Comparison of ENCODE assay signal across 11 cellular contexts in the genomic region with DNA sequence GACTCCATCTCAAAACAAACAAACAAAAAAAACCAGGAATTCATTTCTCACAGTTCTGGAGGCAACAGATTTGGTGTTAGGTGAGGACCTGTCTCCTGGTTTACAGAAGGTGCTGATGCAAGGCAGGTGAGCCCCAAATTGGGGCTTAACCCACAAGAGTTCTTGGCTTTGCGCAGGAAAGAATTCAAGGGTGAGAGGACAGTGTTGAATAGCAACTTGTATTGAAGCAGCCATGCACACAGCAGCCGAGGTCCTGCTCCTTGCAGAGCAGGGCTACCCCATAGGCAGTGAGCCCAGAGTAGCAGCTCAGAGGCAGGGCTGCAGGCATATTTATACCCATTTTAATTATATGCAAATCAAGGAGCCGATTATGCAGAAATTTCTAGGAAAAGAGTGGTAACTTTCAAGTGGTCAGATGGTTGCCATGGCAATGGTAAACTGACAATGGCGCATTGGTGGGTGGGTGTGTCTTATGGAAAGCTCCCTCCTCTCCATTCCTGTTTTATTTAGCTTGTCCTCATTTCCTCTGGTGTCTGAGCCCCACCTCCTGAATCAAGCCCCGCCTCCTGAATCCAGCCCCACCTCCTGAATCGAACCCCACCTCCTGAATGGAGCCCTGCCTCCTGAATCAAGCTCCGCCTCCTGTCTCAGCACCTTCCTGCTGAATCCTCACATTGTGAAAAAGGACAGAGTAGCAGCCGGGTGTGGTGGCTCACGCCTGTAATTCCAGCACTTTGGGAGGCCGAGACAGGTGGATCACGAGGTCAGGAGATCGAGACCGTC. TPM values are rescaled to one million over a fixed set of nuclear protein-coding genes. Genes with fewer than 3 reads are reported as not detected.
A peak's percentile ranks its signal among the peaks of the same experiment; 100 is the strongest.
DNase-seq lines count a peak whose midpoint lies in the region; ATAC-seq lines count a peak whose summit lies in the region.
"Had no signal": no experiment of that assay in that cellular context is flagged by ENCODE, and none has a peak within 500 bp of the region (broad histone marks: within the 10 kb centered on the region; RNA-seq: fewer than 3 reads in every experiment).

No MANE protein-coding gene starts in this region.

- H3K9ac ChIP-seq in SK-N-MC (ENCODE audit: insufficient read length), result no peak overlapping the region

- H3K4me3 ChIP-seq in SK-N-MC, result no peak overlapping the region
- H3K4me3 ChIP-seq: thoracic aorta had no signal

- no peak for ATAC-seq in HG03095 (IDR thresholded peaks at IDR 0.05; ENCODE audit: unreplicated experiment)

- H3K27ac ChIP-seq in SK-N-MC, result no peak overlapping the region
- H3K27ac ChIP-seq: brain microvascular endothelial cell, thoracic aorta had no signal

- in situ Hi-C loops in Caki2 (cut with HindIII; ENCODE audit: low pct_unique_long_range_greater_than_20kb, low sequenced_read_pairs), result no loop called here

- DNase-seq in Caki2 (ENCODE audit: low read depth), result peak; percentile 23
- DNase-seq in H4 (ENCODE audit: low spot score), result peak; percentile 26
- peak; percentile 50 for DNase-seq in SK-N-MC (ENCODE audit: low read depth, low spot score)
- peak; percentile 63 for DNase-seq in iPS-NIHi7 (ENCODE audit: extremely low spot score)
- DNase-seq in GOT3 (lab: John Stamatoyannopoulos, UW), result no peak
- no peak for DNase-seq in NCI-H446 treated with DMSO at 0.1 percent for 48 hours (lab: John Stamatoyannopoulos, UW)
- no peak for DNase-seq in SKM-1 (lab: John Stamatoyannopoulos, UW; ENCODE audit: unreplicated experiment)
- DNase-seq: brain microvascular endothelial cell had no signal

- no peaks in the 10 kb centered on the region for H3K36me3 ChIP-seq in SK-N-MC (ENCODE audit: insufficient read depth, low read length)
- H3K36me3 ChIP-seq: brain microvascular endothelial cell, thoracic aorta had no signal

- peaks cover 2% of the 10 kb centered on the region; the same call in 1 of the 2 replicates for H3K9me3 ChIP-seq in SK-N-MC (ENCODE audit: low read depth, low read length)
- H3K9me3 ChIP-seq: thoracic aorta had no signal

RNA-seq across cellular contexts. Expression of a gene that starts 34.5 kb away (rescaled TPM):
- 21.3 and 30.8 TPM in 2 replicates for total RNA-seq in Caki2 (2014; rRNA removed; shearing (Covaris generic); ENCODE audit: low replicate concordance)
- total RNA-seq in H4 (2014; rRNA removed; shearing (Covaris generic)), result 26.8 and 32.1 TPM in 2 replicates
- total RNA-seq: activated T-helper 1 cell treated with anti-CD3 and anti-CD28 coated beads, Interleukin-12 subunit alpha, Interleukin-12 subunit beta, Interleukin-2, Interleukin-4 antibody, amounts not matched to agents 30 ng/mL and 10 ng/mL and 1 ng/mL, durations not matched to agents 14 hours and 24 hours and 36 hours had no signal

Comparison
In these comparisons a context has a peak if more than half of its experiments do, and no peak if none do; other contexts are left out.
1. DNase-seq: peak in Caki2 (single experiment), H4 (single experiment), SK-N-MC (single experiment) and iPS-NIHi7 (single experiment); none in GOT3 (single experiment), NCI-H446 treated with DMSO at 0.1 percent for 48 hours (single experiment) and SKM-1 (single experiment).